ENCODE assay signal across 12 cellular contexts in genomic region chr6:122495612-122496011, GRCh38. TPM values are rescaled to one million over a fixed set of nuclear protein-coding genes. Genes with fewer than 3 reads are reported as not detected.
A peak's percentile ranks its signal among the peaks of the same experiment; 100 is the strongest.
DNase-seq lines count a peak whose midpoint lies in the region; ATAC-seq lines count a peak whose summit lies in the region.
"Had no signal": no experiment of that assay in that cellular context is flagged by ENCODE, and none has a peak within 500 bp of the region (broad histone marks: within the 10 kb centered on the region; RNA-seq: fewer than 3 reads in every experiment).

No MANE protein-coding gene starts in this region.

- peaks cover 0 to 3% of the 10 kb centered on the region in 2 donors for H3K27me3 ChIP-seq in naive thymus-derived CD4-positive, alpha-beta T cell (ENCODE audit: control insufficient read depth in 2 of 2, insufficient read depth in 2 of 2, low read length in 2 of 2)

- H3K4me3 ChIP-seq in naive thymus-derived CD4-positive, alpha-beta T cell (ENCODE audit: low read length), result no peak overlapping the region

- no peaks in the 10 kb centered on the region for H3K36me3 ChIP-seq in naive thymus-derived CD4-positive, alpha-beta T cell (ENCODE audit: control insufficient read depth in 2 of 3, insufficient read depth in 3 of 3, low read length in 3 of 3)

- POLR2A ChIA-PET in naive thymus-derived CD4-positive, alpha-beta T cell (lab: Charles Lee), result no interaction called here

- H3K4me1 ChIP-seq in naive thymus-derived CD4-positive, alpha-beta T cell (ENCODE audit: control insufficient read depth in 2 of 2, insufficient read depth in 2 of 2, low read length in 2 of 2), result no peaks in the 10 kb centered on the region

- peaks cover 16% of the 10 kb centered on the region for H3K4me1 Mint-ChIP-seq in activated CD8-positive, alpha-beta memory T cell treated with anti-CD3 and anti-CD28 coated beads, Interleukin-2, amount 10 ng/mL, durations not matched to agents 7 days and 5 days
- peaks cover 0 to 17% (median 7%) of the 10 kb centered on the region in 7 donors for H3K4me1 Mint-ChIP-seq in naive thymus-derived CD4-positive, alpha-beta T cell
- peaks cover 3 to 4% of the 10 kb centered on the region in 2 donors for H3K4me1 Mint-ChIP-seq in effector memory CD8-positive, alpha-beta T cell (ENCODE audit: low read depth in 2 of 2)

- no peaks in the 10 kb centered on the region for H3K36me3 Mint-ChIP-seq in activated CD8-positive, alpha-beta memory T cell treated with anti-CD3 and anti-CD28 coated beads, Interleukin-2, amount 10 ng/mL, durations not matched to agents 7 days and 5 days
- peaks cover 4 to 15% (median 11%) of the 10 kb centered on the region in 5 donors for H3K36me3 Mint-ChIP-seq in naive thymus-derived CD4-positive, alpha-beta T cell
- no peaks in the 10 kb centered on the region for H3K36me3 Mint-ChIP-seq in effector memory CD8-positive, alpha-beta T cell (ENCODE audit: insufficient read depth)

- H3K9me3 Mint-ChIP-seq in activated CD8-positive, alpha-beta memory T cell treated with anti-CD3 and anti-CD28 coated beads, Interleukin-2, amount 10 ng/mL, durations not matched to agents 7 days and 5 days (ENCODE audit: low read depth), result peaks cover 6% of the 10 kb centered on the region
- peaks cover 10 to 48% (median 32%) of the 10 kb centered on the region in 11 donors for H3K9me3 Mint-ChIP-seq in naive thymus-derived CD4-positive, alpha-beta T cell
- peaks cover 3 to 6% of the 10 kb centered on the region in 2 donors for H3K9me3 Mint-ChIP-seq in effector memory CD8-positive, alpha-beta T cell

- intact Hi-C loops in naive thymus-derived CD4-positive, alpha-beta T cell (cut with micrococcal nuclease), result no loop called here

- H3K4me3 Mint-ChIP-seq in activated CD8-positive, alpha-beta memory T cell treated with anti-CD3 and anti-CD28 coated beads, Interleukin-2, amount 10 ng/mL, durations not matched to agents 7 days and 5 days, result no peak overlapping the region
- H3K4me3 Mint-ChIP-seq in naive thymus-derived CD4-positive, alpha-beta T cell, result peak overlapping the region in 1 of 10 donors; percentile 8
- H3K4me3 Mint-ChIP-seq in effector memory CD8-positive, alpha-beta T cell, result no peak overlapping the region
- H3K4me3 Mint-ChIP-seq: brain had no signal

- no peak overlapping the region for H3K27ac Mint-ChIP-seq in activated CD8-positive, alpha-beta memory T cell treated with anti-CD3 and anti-CD28 coated beads, Interleukin-2, amount 10 ng/mL, durations not matched to agents 7 days and 5 days
- H3K27ac Mint-ChIP-seq in naive thymus-derived CD4-positive, alpha-beta T cell, result peak overlapping the region in 1 of 9 donors; percentile 12
- no peak overlapping the region for H3K27ac Mint-ChIP-seq in effector memory CD8-positive, alpha-beta T cell
- H3K27ac Mint-ChIP-seq: brain had no signal

- no peak overlapping the region for H3K27ac ChIP-seq in naive thymus-derived CD4-positive, alpha-beta T cell (ENCODE audit: low read depth, low read length)

- DNase-seq in activated CD8-positive, alpha-beta memory T cell treated with anti-CD3 and anti-CD28 coated beads, Interleukin-2, amount 10 ng/mL, durations not matched to agents 7 days and 5 days, result peak; percentile 66
- no peak for DNase-seq in activated CD8-positive, alpha-beta memory T cell treated with anti-CD3 and anti-CD28 coated beads, Interleukin-2, amount 50 U/mL, for 4 hours
- DNase-seq in naive thymus-derived CD4-positive, alpha-beta T cell, result no peak
- DNase-seq in T-helper 9 cell (no peak), D341Med (ENCODE audit: low spot score) (no peak)
- no peak for DNase-seq in effector memory CD8-positive, alpha-beta T cell
- DNase-seq: erythroblast, IMR-90, NCI-H446 had no signal

- peaks cover 0 to 26% (median 7%) of the 10 kb centered on the region in 3 experiments for H3K9me3 ChIP-seq in naive thymus-derived CD4-positive, alpha-beta T cell (ENCODE audit: control insufficient read depth in 2 of 3, low read length in 3 of 3)

- CTCF ChIA-PET in activated CD8-positive, alpha-beta memory T cell treated with anti-CD3 and anti-CD28 coated beads, Interleukin-2, amount 10 ng/mL, durations not matched to agents 7 days and 5 days (lab: Charles Lee), result interaction anchor here (1.3 to 10.3 kb wide), 2 partner anchors 16 to 35 kb away, joined by 3 to 132 read pairs; no protein-coding TSS in a partner anchor
- CTCF ChIA-PET in naive thymus-derived CD4-positive, alpha-beta T cell (lab: Charles Lee), result interaction anchor here (1.0 kb wide), 1 partner anchor 35 kb away, joined by 3 read pairs; no protein-coding TSS in a partner anchor

- peaks cover 17% of the 10 kb centered on the region for H3K27me3 Mint-ChIP-seq in activated CD8-positive, alpha-beta memory T cell treated with anti-CD3 and anti-CD28 coated beads, Interleukin-2, amount 10 ng/mL, durations not matched to agents 7 days and 5 days
- peaks cover 14 to 21% (median 16%) of the 10 kb centered on the region in 5 donors for H3K27me3 Mint-ChIP-seq in naive thymus-derived CD4-positive, alpha-beta T cell
- peaks cover 20 to 24% of the 10 kb centered on the region in 2 donors for H3K27me3 Mint-ChIP-seq in effector memory CD8-positive, alpha-beta T cell

- ATAC-seq in activated CD8-positive, alpha-beta memory T cell treated with anti-CD3 and anti-CD28 coated beads, Interleukin-2, amount 10 ng/mL, durations not matched to agents 7 days and 5 days, result peak; percentile 64
- ATAC-seq in HG02610 (IDR thresholded peaks at IDR 0.05; ENCODE audit: unreplicated experiment), result peak; percentile 66
- peak; percentile 45 for ATAC-seq in HG03469 (IDR thresholded peaks at IDR 0.05; ENCODE audit: unreplicated experiment)
- ATAC-seq in naive thymus-derived CD4-positive, alpha-beta T cell, result peak; percentile 36
- no peak for ATAC-seq in effector memory CD8-positive, alpha-beta T cell (replicated peaks)

RNA-seq across cellular contexts. Expression of gene SERINC1, which starts 24.0 kb away (rescaled TPM):
- 10 to 100 TPM; 37.6 to 52.4 TPM for total RNA-seq in activated CD8-positive, alpha-beta memory T cell treated with anti-CD3 and anti-CD28 coated beads, Interleukin-2, amount 10 ng/mL, durations not matched to agents 7 days and 5 days
- 100 to 1,000 TPM in 4 of 5 experiments, 10 to 100 TPM in 1; 63.7 to 139 (median 130) TPM for total RNA-seq in naive thymus-derived CD4-positive, alpha-beta T cell
- polyA plus RNA-seq in naive thymus-derived CD4-positive, alpha-beta T cell, result 100 to 1,000 TPM; 117 to 141 TPM
